8 cellular contexts compared by ENCODE assay signal in genomic region chr2:43041661-43042360, GRCh38.
DNase-seq lines count a peak whose midpoint lies in the region; ATAC-seq and TF ChIP-seq lines count a peak whose summit lies in the region.

No MANE protein-coding gene starts in this region.

- H3K23ac ChIP-seq in H9 (ENCODE audit: insufficient read length, low read depth, low read length): no peak overlapping the region

- H3T11ph ChIP-seq in H9 (ENCODE audit: low read length): no peak overlapping the region

- no peaks in the 10 kb centered on the region; a peak in 1 of 5 replicates for H3K9me3 Mint-ChIP-seq in H9

- no peaks in the 10 kb centered on the region for H3K27me3 ChIP-seq in H9 (ENCODE audit: insufficient read depth, low read length)
- H3K27me3 ChIP-seq in SJSA1 (replicated peaks): no peaks in the 10 kb centered on the region
- H3K27me3 ChIP-seq in foreskin keratinocyte: no peaks in the 10 kb centered on the region
- no peaks in the 10 kb centered on the region for H3K27me3 ChIP-seq in smooth muscle cell (ENCODE audit: low read depth)

- H3K4me1 Mint-ChIP-seq in H9: peaks cover 22 to 27% of the 10 kb centered on the region in 2 experiments

- ATAC-seq in foreskin keratinocyte (peak; percentile 92), HG02970 (IDR thresholded peaks at IDR 0.05; ENCODE audit: low FRiP score, unreplicated experiment) (no peak)

- peak overlapping the region; percentile 3 to 58 (median 24); a peak in 5 of 7 replicates for H3K27ac Mint-ChIP-seq in H9

- no peak overlapping the region for H2BK5ac ChIP-seq in H9 (ENCODE audit: insufficient read length, low read length)

- peaks cover 2% of the 10 kb centered on the region; the same call in 1 of the 2 replicates for H3K27me3 Mint-ChIP-seq in H9 (ENCODE audit: low read depth)

- no peaks in the 10 kb centered on the region for H3K36me3 ChIP-seq in SJSA1
- H3K36me3 ChIP-seq in smooth muscle cell (ENCODE audit: low read depth): no peaks in the 10 kb centered on the region

- no peak overlapping the region for H3K18ac ChIP-seq in H9 (ENCODE audit: insufficient read length, low read depth, low read length)

- H3K79me2 ChIP-seq in H9 (ENCODE audit: insufficient read depth, low read length): no peaks in the 10 kb centered on the region
- H3K79me2 ChIP-seq in smooth muscle cell (ENCODE audit: low read depth): no peaks in the 10 kb centered on the region

- H3K4ac ChIP-seq in H9 (ENCODE audit: low read depth, low read length): no peak overlapping the region

- H2BK120ac ChIP-seq in H9 (ENCODE audit: low read depth, low read length, poor library complexity, severe bottlenecking): no peak overlapping the region

- H3K36me3 Mint-ChIP-seq in H9 (ENCODE audit: insufficient read depth in 1 of 3, low read depth in 3 of 3): no peaks in the 10 kb centered on the region

- DNase-seq in H9 (peak; percentile 88), SJSA1 (ENCODE audit: low read depth in 1 of 2, low spot score in 2 of 2) (peak; percentile 97 to 98), foreskin keratinocyte (peak; percentile 94 to 97), smooth muscle cell (lab: John Stamatoyannopoulos, UW; ENCODE audit: unreplicated experiment) (peak; percentile 73), NCI-H748 (lab: John Stamatoyannopoulos, UW; ENCODE audit: unreplicated experiment) (no peak), DMS 273 treated with DMSO at 0.1 percent for 48 hours (lab: John Stamatoyannopoulos, UW) (no peak)
- no peak for DNase-seq in stimulated activated CD8-positive, alpha-beta memory T cell treated with anti-CD3 and anti-CD28 coated beads, Interleukin-4, amount 100 ng/mL, for 48 hours

- H2AFZ ChIP-seq in H9 (ENCODE audit: low read length) (no peak overlapping the region), smooth muscle cell (ENCODE audit: low read depth) (no peak overlapping the region)

- H4K20me1 ChIP-seq in H9 (ENCODE audit: control insufficient read depth, insufficient read depth, insufficient read length) (no peaks in the 10 kb centered on the region), smooth muscle cell (ENCODE audit: low read depth) (no peaks in the 10 kb centered on the region)

- no peaks in the 10 kb centered on the region for H3F3A ChIP-seq in smooth muscle cell (ENCODE audit: low read depth)

- H3K9ac ChIP-seq in H9 (ENCODE audit: extremely low read depth, insufficient read length, low read length): no peak overlapping the region
- peak overlapping the region; percentile 33 for H3K9ac ChIP-seq in smooth muscle cell (ENCODE audit: low read depth)

- H2BK20ac ChIP-seq in H9 (ENCODE audit: low read depth, low read length, poor library complexity, severe bottlenecking): no peak overlapping the region

- no peaks in the 10 kb centered on the region for H3K79me1 ChIP-seq in H9 (ENCODE audit: insufficient read depth, low read depth, low read length, poor library complexity, severe bottlenecking)

- H2AK5ac ChIP-seq in H9 (ENCODE audit: insufficient read length, low read length): no peak overlapping the region

- no peak overlapping the region for H2BK12ac ChIP-seq in H9 (ENCODE audit: insufficient read length, low read depth, low read length)

- H3K4me1 ChIP-seq in H9 (ENCODE audit: insufficient read depth, low read length): no peaks in the 10 kb centered on the region; the same call in 1 of the 2 replicates
- peaks cover 63% of the 10 kb centered on the region for H3K4me1 ChIP-seq in SJSA1 (replicated peaks)
- peaks cover 40% of the 10 kb centered on the region for H3K4me1 ChIP-seq in foreskin keratinocyte
- H3K4me1 ChIP-seq in smooth muscle cell (ENCODE audit: low read depth): peaks cover 33% of the 10 kb centered on the region

- TF ChIP-seq CTCF in H9 (conservative IDR thresholded peaks at IDR 0.05) (no peak), foreskin keratinocyte (conservative IDR thresholded peaks at IDR 0.05) (no peak), smooth muscle cell (IDR thresholded peaks at IDR 0.05; ENCODE audit: borderline replicate concordance, insufficient read depth, poor library complexity, severe bottlenecking) (no peak)

- no peak overlapping the region; the same call in none of the 2 replicates for H3K14ac ChIP-seq in H9 (ENCODE audit: insufficient read depth, low read length)

- H3K9me3 ChIP-seq in H9 (ENCODE audit: control insufficient read depth, low read depth, low read length): no peaks in the 10 kb centered on the region
- H3K9me3 ChIP-seq in SJSA1 (replicated peaks): no peaks in the 10 kb centered on the region
- H3K9me3 ChIP-seq in smooth muscle cell (replicated peaks; ENCODE audit: low read depth): no peaks in the 10 kb centered on the region

- no peak overlapping the region for H4K8ac ChIP-seq in H9 (replicated peaks; ENCODE audit: insufficient read length, low read depth, low read length)

- no peak overlapping the region; a peak in 2 of 5 replicates for H3K4me3 Mint-ChIP-seq in H9

- no peak overlapping the region for H3K27ac ChIP-seq in H9 (ENCODE audit: insufficient read length, low read depth, low read length)
- H3K27ac ChIP-seq in SJSA1: peak overlapping the region; percentile 47
- peak overlapping the region; percentile 96 for H3K27ac ChIP-seq in foreskin keratinocyte
- H3K27ac ChIP-seq in smooth muscle cell (ENCODE audit: low read depth): peak overlapping the region; percentile 84

- no CpG with 5 or more reads among the region's 8 CpGs for whole genome bisulfite sequencing in H9 (ENCODE audit: extremely low coverage, insufficient read length, low lambda C conversion rate)
- WGBS in smooth muscle cell (ENCODE audit: low lambda C conversion rate): 0% methylated on average over 7 of the region's 8 CpGs

- H4K91ac ChIP-seq in H9 (ENCODE audit: insufficient read length, low read depth, low read length): no peak overlapping the region

- H2BK15ac ChIP-seq in H9 (ENCODE audit: low read depth, low read length): no peak overlapping the region

- H3K23me2 ChIP-seq in H9 (ENCODE audit: insufficient read length, low read depth, low read length, poor library complexity, severe bottlenecking): no peaks in the 10 kb centered on the region

- no peak overlapping the region for H3K4me2 ChIP-seq in H9 (ENCODE audit: insufficient read depth, insufficient read length, low read length)
- H3K4me2 ChIP-seq in smooth muscle cell: peak overlapping the region; percentile 63

- H3K4me3 ChIP-seq in SJSA1 (no peak overlapping the region), smooth muscle cell (no peak overlapping the region)

- no peak overlapping the region for H4K5ac ChIP-seq in H9 (ENCODE audit: insufficient read length, low read depth, low read length)

- no peak overlapping the region for H3K56ac ChIP-seq in H9 (ENCODE audit: insufficient read length, low read depth, low read length)

Comparison
In these comparisons a context has a peak if more than half of its experiments do, and no peak if none do; other contexts are left out.
1. DNase-seq: peak in H9 (single experiment), SJSA1 (2 of 2), foreskin keratinocyte (2 of 2) and smooth muscle cell (single experiment); none in NCI-H748 (single experiment), stimulated activated CD8-positive, alpha-beta memory T cell treated with anti-CD3 and anti-CD28 coated beads, Interleukin-4, amount 100 ng/mL, for 48 hours (single experiment) and DMS 273 treated with DMSO at 0.1 percent for 48 hours (single experiment).